In genomic region chr4:4822286-4822685, GRCh38 we compare ENCODE assay signal across 13 cellular contexts. TPM values are rescaled to one million over a fixed set of nuclear protein-coding genes. Genes with fewer than 3 reads are reported as not detected.
A peak's percentile ranks its signal among the peaks of the same experiment; 100 is the strongest.
DNase-seq lines count a peak whose midpoint lies in the region; ATAC-seq, FAIRE-seq and TF ChIP-seq lines count a peak whose summit lies in the region.
"Not testable (repeated sequence)": the region's sequence is repeated elsewhere in the genome, so short reads cannot be mapped to it uniquely, and the experiment has no call there.
"Had no signal": no experiment of that assay in that cellular context is flagged by ENCODE, and none has a peak within 500 bp of the region (broad histone marks: within the 10 kb centered on the region; RNA-seq: fewer than 3 reads in every experiment).

No MANE protein-coding gene starts in this region.

- not testable (repeated sequence) for H3K4me1 ChIP-seq in HEK293 (ENCODE audit: control insufficient read depth, insufficient read depth, low read length)
- peaks cover 69% of the 10 kb centered on the region for H3K4me1 ChIP-seq in HepG2 (ENCODE audit: insufficient read depth, low read length)

- H4K20me1 ChIP-seq in HepG2 (ENCODE audit: insufficient read depth, low read length) = not testable (repeated sequence)

- in situ Hi-C loops in HepG2 (cut with HindIII; ENCODE audit: extremely low pct_ligation_motif_present, low pct_unique_long_range_greater_than_20kb) = not testable (repeated sequence)

- not testable (repeated sequence) for ATAC-seq in activated CD8-positive, alpha-beta memory T cell treated with anti-CD3 and anti-CD28 coated beads, Interleukin-2, amount 10 ng/mL, durations not matched to agents 7 days and 5 days; HepG2

- H3K9ac ChIP-seq in HepG2 (ENCODE audit: insufficient read depth, low read depth, low read length) = not testable (repeated sequence)

- TF ChIP-seq EP300 in HepG2 (IDR thresholded peaks at IDR 0.05; ENCODE audit: low read depth in 2 of 2, low read length in 2 of 2); HepG2 (CRISPR knock-in tag; IDR thresholded peaks at IDR 0.05; ENCODE audit: borderline replicate concordance): not testable (repeated sequence)

- not testable (repeated sequence) for H2AFZ ChIP-seq in HepG2 (ENCODE audit: low read length)

- not testable (repeated sequence) for H3K4me3 Mint-ChIP-seq in activated CD8-positive, alpha-beta memory T cell treated with anti-CD3 and anti-CD28 coated beads, Interleukin-2, amount 10 ng/mL, durations not matched to agents 7 days and 5 days; osteocyte (ENCODE audit: unreplicated experiment)

- intact Hi-C loops in HepG2 (cut with micrococcal nuclease; ENCODE audit: unreplicated experiment) = not testable (repeated sequence)

- H3K9me3 ChIP-seq in HEK293 (ENCODE audit: control insufficient read depth, insufficient read depth, low read depth, low read length); HepG2 (ENCODE audit: low read length): not testable (repeated sequence)

- TF ChIP-seq CTCF in HEK293 (tag by site-specific recombination; IDR thresholded peaks at IDR 0.05); HepG2 (CRISPR knock-in tag; IDR thresholded peaks at IDR 0.05); osteocyte (IDR thresholded peaks at IDR 0.05): not testable (repeated sequence)

- POLR2A ChIA-PET in HEK293 (lab: Yijun Ruan, JAX) = not testable (repeated sequence)
- POLR2A ChIA-PET in HepG2 (lab: Yijun Ruan, JAX) = interaction anchor here (0.7 to 2.4 kb wide), 2 partner anchors 39 to 109 kb away, joined by 3 to 11 read pairs; no protein-coding TSS in a partner anchor

- not testable (repeated sequence) for H3K27me3 ChIP-seq in HepG2 (ENCODE audit: control insufficient read depth in 1 of 2, insufficient read depth in 2 of 2, low read length in 2 of 2)

- FAIRE-seq in HepG2 (lab: Jason Lieb, UNC) = not testable (repeated sequence)

- not testable (repeated sequence) for H3K36me3 Mint-ChIP-seq in activated CD8-positive, alpha-beta memory T cell treated with anti-CD3 and anti-CD28 coated beads, Interleukin-2, amount 10 ng/mL, durations not matched to agents 7 days and 5 days; osteocyte (ENCODE audit: unreplicated experiment)

- peak; percentile 1 for DNase-seq in activated CD8-positive, alpha-beta memory T cell treated with anti-CD3 and anti-CD28 coated beads, Interleukin-2, amount 10 ng/mL, durations not matched to agents 7 days and 5 days
- DNase-seq in activated effector memory CD4-positive, alpha-beta T cell treated with anti-CD3 and anti-CD28 coated beads, Interleukin-2, amount 50 U/mL, for 16 hours = peak; percentile 36
- DNase-seq in ecto neural progenitor cell (ENCODE audit: low spot score) = peak; percentile 10
- DNase-seq in HepG2 (ENCODE audit: low spot score) = not testable (repeated sequence)
- peak; percentile 51 for DNase-seq in mesenteric fat pad (ENCODE audit: low spot score)
- peak; percentile 65 for DNase-seq in osteocyte (ENCODE audit: extremely low spot score, unreplicated experiment)

- WGBS in HepG2 (ENCODE audit: low lambda C conversion rate) = 91% methylated on average over 5 of the region's 6 CpGs

- CTCF ChIA-PET in HEK293 (lab: Yijun Ruan, JAX); activated CD8-positive, alpha-beta memory T cell treated with anti-CD3 and anti-CD28 coated beads, Interleukin-2, amount 10 ng/mL, durations not matched to agents 7 days and 5 days (lab: Charles Lee); HepG2 (lab: Yijun Ruan, JAX; ENCODE audit: low intra/inter-chr PET ratio, low total read pairs): not testable (repeated sequence)

- BruUV-seq in HepG2 (replicated peaks; lab: Mats Ljungman, UMichigan) = not testable (repeated sequence)

- H3K27me3 Mint-ChIP-seq in activated CD8-positive, alpha-beta memory T cell treated with anti-CD3 and anti-CD28 coated beads, Interleukin-2, amount 10 ng/mL, durations not matched to agents 7 days and 5 days = not testable (repeated sequence)
- peaks cover 12% of the 10 kb centered on the region for H3K27me3 Mint-ChIP-seq in osteocyte (ENCODE audit: unreplicated experiment)

- TF ChIP-seq POLR2A in HepG2 (IDR thresholded peaks at IDR 0.05; ENCODE audit: insufficient read depth in 1 of 2, low read depth in 2 of 2, low read length in 2 of 2) = not testable (repeated sequence)

- TF ChIP-seq RAD21 in HepG2 (CRISPR knock-in tag; IDR thresholded peaks at IDR 0.05) = not testable (repeated sequence)

- H3K79me2 ChIP-seq in HepG2 (ENCODE audit: insufficient read depth, low read length) = not testable (repeated sequence)

- not testable (repeated sequence) for H3K36me3 ChIP-seq in HEK293 (ENCODE audit: control insufficient read depth in 2 of 2, insufficient read depth in 1 of 2, low read length in 2 of 2); HepG2 (replicated peaks in 1 of 2; ENCODE audit: control insufficient read depth in 1 of 2, insufficient read depth in 2 of 2, low read length in 2 of 2)

- not testable (repeated sequence) for H3K27ac Mint-ChIP-seq in activated CD8-positive, alpha-beta memory T cell treated with anti-CD3 and anti-CD28 coated beads, Interleukin-2, amount 10 ng/mL, durations not matched to agents 7 days and 5 days; osteocyte (ENCODE audit: unreplicated experiment)

- H3K27ac ChIP-seq in HEK293 (ENCODE audit: extremely low read depth, low read depth, low read length) = not testable (repeated sequence)
- peak overlapping the region; percentile 66 for H3K27ac ChIP-seq in HepG2 (ENCODE audit: extremely low read length, insufficient read depth, low read length)

- H3K4me1 Mint-ChIP-seq in activated CD8-positive, alpha-beta memory T cell treated with anti-CD3 and anti-CD28 coated beads, Interleukin-2, amount 10 ng/mL, durations not matched to agents 7 days and 5 days; osteocyte (ENCODE audit: unreplicated experiment): not testable (repeated sequence)

- H3K4me3 ChIP-seq in HEK293 (ENCODE audit: low read depth, low read length); HepG2 (replicated peaks in 1 of 3; ENCODE audit: insufficient read depth in 1 of 3, low read depth in 2 of 3, low read length in 3 of 3): not testable (repeated sequence)

- not testable (repeated sequence) for H3K9me3 Mint-ChIP-seq in activated CD8-positive, alpha-beta memory T cell treated with anti-CD3 and anti-CD28 coated beads, Interleukin-2, amount 10 ng/mL, durations not matched to agents 7 days and 5 days (ENCODE audit: low read depth); osteocyte (ENCODE audit: unreplicated experiment)

- H3K4me2 ChIP-seq in HepG2 (ENCODE audit: low read depth, low read length) = not testable (repeated sequence)

TF ChIP-seq in HEK293, 187 proteins besides CTCF, POLR2A, EP300 and RAD21:
- 0 out of 2 replicates have a peak, but pooled peaks have one; percentile 7 for TF ChIP-seq ZNF585B (tag by site-specific recombination; IDR thresholded peaks at IDR 0.05)

TF ChIP-seq in HepG2, 621 proteins besides CTCF, POLR2A, EP300 and RAD21:
- TF ChIP-seq, protein P1, sequence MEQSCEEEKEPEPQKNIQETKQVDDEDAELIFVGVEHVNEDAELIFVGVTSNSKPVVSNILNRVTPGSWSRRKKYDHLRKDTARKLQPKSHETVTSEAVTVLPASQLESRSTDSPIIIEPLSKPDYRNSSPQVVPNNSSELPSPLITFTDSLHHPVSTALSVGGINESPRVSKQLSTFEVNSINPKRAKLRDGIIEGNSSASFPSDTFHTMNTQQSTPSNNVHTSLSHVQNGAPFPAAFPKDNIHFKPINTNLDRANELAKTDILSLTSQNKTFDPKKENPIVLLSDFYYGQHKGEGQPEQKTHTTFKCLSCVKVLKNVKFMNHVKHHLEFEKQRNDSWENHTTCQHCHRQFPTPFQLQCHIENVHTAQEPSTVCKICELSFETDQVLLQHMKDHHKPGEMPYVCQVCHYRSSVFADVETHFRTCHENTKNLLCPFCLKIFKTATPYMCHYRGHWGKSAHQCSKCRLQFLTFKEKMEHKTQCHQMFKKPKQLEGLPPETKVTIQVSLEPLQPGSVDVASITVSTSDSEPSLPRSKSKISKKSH (CRISPR knock-in tag; IDR thresholded peaks at IDR 0.05; ENCODE audit: borderline replicate concordance) = 0 out of 2 replicates have a peak, but pooled peaks have one; percentile 36

RNA-seq across cellular contexts. Expression of gene MSX1, which starts 37.2 kb away (rescaled TPM):
- total RNA-seq in activated CD8-positive, alpha-beta memory T cell treated with anti-CD3 and anti-CD28 coated beads, Interleukin-2, amount 10 ng/mL, durations not matched to agents 7 days and 5 days = under 1 TPM in 1 of 2 experiments, not detected in 1; 0.12 TPM
- 13.8 and 14.9 TPM in 2 replicates for total RNA-seq in HepG2 (2016; rRNA removed; fragmentation: Illumina TruSeq; extraction: Trizol)
- total RNA-seq in HepG2 (2016; cell fraction: cytosol; rRNA removed; fragmentation: Illumina TruSeq; extraction: Trizol; ENCODE audit: low read depth) = 6.3 and 10.9 TPM in 2 replicates
- total RNA-seq in HepG2 (2016; cell fraction: insoluble cytoplasmic fraction; rRNA removed; fragmentation: Illumina TruSeq; extraction: Trizol) = 14.0 and 15.0 TPM in 2 replicates
- 19.1 and 23.9 TPM in 2 replicates for total RNA-seq in HepG2 (2016; cell fraction: membrane; rRNA removed; fragmentation: Illumina TruSeq; extraction: Trizol)
- total RNA-seq in HepG2 (2016; cell fraction: nucleus; rRNA removed; fragmentation: Illumina TruSeq; extraction: Trizol) = 5.4 and 9.8 TPM in 2 replicates
- polyA plus RNA-seq in HepG2 (2011; rRNA removed) = 12.1 and 15.2 TPM in 2 replicates
- 8.4 and 14.6 TPM in 2 replicates for polyA plus RNA-seq in HepG2 (2011; cell fraction: cytosol; rRNA removed)
- 17.5 and 22.0 TPM in 2 replicates for polyA plus RNA-seq in HepG2 (2011; cell fraction: nucleus; rRNA removed)
- 8.0 and 8.9 TPM in 2 replicates for polyA plus RNA-seq in HepG2 (2012)
- 8.3 and 12.3 TPM in 2 replicates for polyA plus RNA-seq in HepG2 (2016; cell fraction: cytosol; fragmentation: Illumina TruSeq; extraction: Trizol; ENCODE audit: low read depth)
- polyA plus RNA-seq in HepG2 (2016; cell fraction: insoluble cytoplasmic fraction; fragmentation: Illumina TruSeq; extraction: Trizol; ENCODE audit: low read depth) = 16.8 and 17.9 TPM in 2 replicates
- polyA plus RNA-seq in HepG2 (2016; cell fraction: membrane; fragmentation: Illumina TruSeq; extraction: Trizol; ENCODE audit: low read depth) = 19.5 and 22.1 TPM in 2 replicates
- polyA plus RNA-seq in HepG2 (2016; cell fraction: nucleus; fragmentation: Illumina TruSeq; extraction: Trizol; ENCODE audit: insufficient read depth, low read depth) = 13.8 and 15.1 TPM in 2 replicates
- polyA minus RNA-seq in HepG2 (2011; rRNA and poly(A)+ RNA removed; ENCODE audit: low replicate concordance) = 0.58 and 6.7 TPM in 2 replicates
- 3.3 and 5.9 TPM in 2 replicates for polyA minus RNA-seq in HepG2 (2011; cell fraction: cytosol; rRNA and poly(A)+ RNA removed)
- 3.1 and 4.0 TPM in 2 replicates for polyA minus RNA-seq in HepG2 (2011; cell fraction: nucleus; rRNA and poly(A)+ RNA removed)
- 38.9 TPM for total RNA-seq in mesenteric fat pad
- total RNA-seq in osteocyte = 2.2 and 3.5 TPM in 2 replicates
- total RNA-seq: B cell; CD4-positive, alpha-beta memory T cell; CD4-positive, alpha-beta T cell; CD8-positive, alpha-beta T cell had no signal
- polyA plus RNA-seq: CD14-positive monocyte; CD4-positive, alpha-beta memory T cell; CD8-positive, alpha-beta memory T cell had no signal
